ENCODE assay signal across 19 cellular contexts in the genomic region with DNA sequence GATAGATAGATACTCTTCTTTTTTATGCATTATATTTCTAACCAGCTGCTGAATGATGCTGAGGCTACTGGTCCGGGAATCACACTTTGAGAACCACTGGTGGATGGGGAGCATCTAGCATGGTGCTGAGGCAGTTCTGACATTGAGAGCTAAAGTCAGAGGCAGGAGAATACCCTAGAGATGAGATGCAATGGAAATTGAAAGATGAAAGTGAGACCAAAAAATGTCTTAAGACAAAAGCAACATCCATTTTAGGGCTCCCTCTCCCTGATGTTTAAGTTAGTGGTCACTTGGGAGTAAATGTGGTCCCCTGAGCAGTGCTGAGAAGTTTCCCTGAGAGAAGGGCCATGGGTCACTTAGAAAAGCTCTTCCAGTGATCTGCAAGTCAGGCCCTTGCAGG. TPM values are rescaled to one million over a fixed set of nuclear protein-coding genes. Genes with fewer than 3 reads are reported as not detected.
DNase-seq lines count a peak whose midpoint lies in the region; ATAC-seq and TF ChIP-seq lines count a peak whose summit lies in the region.
"Had no signal": no experiment of that assay in that cellular context is flagged by ENCODE, and none has a peak within 500 bp of the region (broad histone marks: within the 10 kb centered on the region; RNA-seq: fewer than 3 reads in every experiment).

No MANE protein-coding gene starts in this region.

- no peak for TF ChIP-seq EP300 in upper lobe of left lung (IDR thresholded peaks at IDR 0.05)

- no peak for TF ChIP-seq POLR2A in upper lobe of left lung (IDR thresholded peaks at IDR 0.05)

- DNase-seq in GM10266 (ENCODE audit: extremely low spot score) (peak; percentile 18), heart right ventricle (no peak), upper lobe of left lung (no peak)
- DNase-seq: 8988T, C1 segment of cervical spinal cord, DMS153, EL, NCI-H146, NCI-H226, NCI-H526, SJCRH30 had no signal

- peak; percentile 47 for ATAC-seq in GM19328 (IDR thresholded peaks at IDR 0.05; ENCODE audit: unreplicated experiment)
- ATAC-seq in GM21576 (IDR thresholded peaks at IDR 0.05; ENCODE audit: unreplicated experiment), result peak; percentile 58
- ATAC-seq in HG03135 (IDR thresholded peaks at IDR 0.05; ENCODE audit: unreplicated experiment), result peak; percentile 47
- no peak for ATAC-seq in esophagus mucosa
- ATAC-seq in heart right ventricle, result no peak
- no peak for ATAC-seq in HG02840 (IDR thresholded peaks at IDR 0.05; ENCODE audit: low FRiP score, unreplicated experiment)
- no peak for ATAC-seq in upper lobe of left lung (ENCODE audit: low FRiP score in 2 of 2)

- intact Hi-C loops in heart right ventricle (cut with DNase I), result loop anchor here in 2 of 10 donors (10.0 kb wide), 2 partner anchors 333 to 343 kb away; a partner anchor contains a TSS

- H3K4me1 ChIP-seq in heart right ventricle, result peaks cover 0 to 38% (median 10%) of the 10 kb centered on the region in 9 donors
- H3K4me1 ChIP-seq in upper lobe of left lung, result peaks cover 0 to 24% (median 8%) of the 10 kb centered on the region in 4 donors
- H3K4me1 ChIP-seq: HAP-1 had no signal

- TF ChIP-seq CTCF in GM10266 (IDR thresholded peaks at IDR 0.05; ENCODE audit: control insufficient read depth, insufficient read depth, low read depth, missing control alignments) (no peak), heart right ventricle (IDR thresholded peaks at IDR 0.05) (no peak), upper lobe of left lung (IDR thresholded peaks at IDR 0.05) (no peak)

- H3K9me3 ChIP-seq in heart right ventricle (no peaks in the 10 kb centered on the region), upper lobe of left lung (no peaks in the 10 kb centered on the region)
- H3K9me3 ChIP-seq: HAP-1, SJCRH30 had no signal

- 98 to 100% methylated on average over 1 of the region's 1 CpG for WGBS in heart right ventricle, 2 donors
- WGBS in upper lobe of left lung, 2 donors, result 90 to 97% methylated on average over 1 of the region's 1 CpG

- H3K27ac ChIP-seq in heart right ventricle (no peak overlapping the region), upper lobe of left lung (no peak overlapping the region)
- H3K27ac ChIP-seq: SJCRH30 had no signal

- H3K4me3 ChIP-seq in heart right ventricle, result no peak overlapping the region
- no peak overlapping the region for H3K4me3 ChIP-seq in upper lobe of left lung
- H3K4me3 ChIP-seq: HAP-1, SJCRH30 had no signal

- peaks cover 0 to 17% (median 0%) of the 10 kb centered on the region in 9 donors for H3K36me3 ChIP-seq in heart right ventricle
- H3K36me3 ChIP-seq in upper lobe of left lung, result peaks cover 0 to 19% (median 0%) of the 10 kb centered on the region in 4 donors
- H3K36me3 ChIP-seq: HAP-1, SJCRH30 had no signal

- no peaks in the 10 kb centered on the region for H3K27me3 ChIP-seq in heart right ventricle
- H3K27me3 ChIP-seq in upper lobe of left lung, result no peaks in the 10 kb centered on the region
- H3K27me3 ChIP-seq: SJCRH30 had no signal

RNA-seq across cellular contexts. Expression of a gene that starts 6.8 kb away (rescaled TPM):
- 9.1 TPM for total RNA-seq in esophagus mucosa
- 10 to 100 TPM; 13.6 to 23.3 (median 19.9) TPM for total RNA-seq in heart right ventricle
- 10 to 100 TPM; 11.8 to 14.1 TPM for polyA plus RNA-seq in heart right ventricle
- total RNA-seq in upper lobe of left lung, result 10 to 100 TPM; 13.6 to 28.3 (median 21.9) TPM

RNA-seq across cellular contexts. Expression of a gene that starts 35.0 kb away (rescaled TPM):
- total RNA-seq in esophagus mucosa (0.76 TPM), heart right ventricle (10 to 100 TPM in 1 of 10 donors, 1 to 10 TPM in 9; 1.6 to 12.1 (median 5.7) TPM), upper lobe of left lung (100 to 1,000 TPM in 5 of 6 donors, 10 to 100 TPM in 1; 89.1 to 195 (median 142) TPM)
- polyA plus RNA-seq in heart right ventricle, result 1 to 10 TPM; 6.4 to 8.3 TPM
- total RNA-seq: HT-29 had no signal
- polyA plus RNA-seq: IgD-negative memory B cell had no signal

Comparison
In these comparisons a context has a peak if more than half of its experiments do, and no peak if none do; other contexts are left out.
1. ATAC-seq: peak in GM19328 (single experiment), GM21576 (single experiment) and HG03135 (single experiment); none in esophagus mucosa (single experiment), heart right ventricle (0 of 8), HG02840 (single experiment) and upper lobe of left lung (0 of 2).
2. RNA of a gene that starts 35.0 kb away (total RNA-seq): 89.1 to 195 TPM in upper lobe of left lung; 1.6 to 12.1 TPM in heart right ventricle and 0.76 TPM in esophagus mucosa (single experiment); every median in the first group is over 4 times any median in the second.